Comparison of ENCODE assay signal across 1 cellular context in genomic region chr15:68574051-68574450, GRCh38.
TF ChIP-seq lines count a peak whose summit lies in the region.

No MANE protein-coding gene starts in this region.

TF ChIP-seq in IMR-90, 13 proteins besides CTCF, POLR2A, EP300 and RAD21 (continued from another document):
- TF ChIP-seq BHLHE40 (IDR thresholded peaks at IDR 0.05; ENCODE audit: low read depth, low read length) (no peak), USF2 (IDR thresholded peaks at IDR 0.05; ENCODE audit: low read depth, low read length) (no peak), CEBPB (IDR thresholded peaks at IDR 0.05; ENCODE audit: low read depth, low read length) (no peak)
